ENCODE assay signal across 3 cellular contexts in the genomic region with DNA sequence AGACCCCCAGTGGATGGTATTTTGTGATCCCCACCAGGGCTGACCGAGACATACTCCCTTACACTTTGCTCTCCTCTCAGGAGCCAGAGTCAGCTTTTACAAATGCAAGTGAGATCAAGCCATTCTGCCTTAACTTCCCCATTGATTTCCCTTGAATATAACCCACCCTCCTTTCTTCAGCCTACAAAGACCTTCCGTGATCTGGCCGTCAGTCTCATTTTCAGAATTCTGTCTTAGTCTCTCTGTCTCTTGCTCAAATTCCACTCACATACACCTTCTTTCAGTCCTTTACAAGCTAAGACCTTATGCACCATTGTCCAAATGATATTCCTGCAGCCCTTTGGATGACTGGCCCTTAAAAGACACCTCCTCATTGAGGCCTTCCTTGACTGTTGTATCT.
TF ChIP-seq lines count a peak whose summit lies in the region.

No MANE protein-coding gene starts in this region.

TF ChIP-seq in SK-N-SH treated with all-trans-retinoic acid at 6 μM for 48 hours, 23 proteins besides CTCF, POLR2A, EP300 and RAD21:
- peak; percentile 91 for TF ChIP-seq ZNF70 (CRISPR knock-in tag; IDR thresholded peaks at IDR 0.05)
- TF ChIP-seq GLIS3 (CRISPR knock-in tag; IDR thresholded peaks at IDR 0.05): no peak
- no peak for TF ChIP-seq POU6F1 (CRISPR knock-in tag; IDR thresholded peaks at IDR 0.05; ENCODE audit: borderline replicate concordance, low read depth)
- TF ChIP-seq ZFP30 (CRISPR knock-in tag; IDR thresholded peaks at IDR 0.05): no peak
- no peak for TF ChIP-seq OSR1 (CRISPR knock-in tag; IDR thresholded peaks at IDR 0.05)
- no peak for TF ChIP-seq PPARA (CRISPR knock-in tag; IDR thresholded peaks at IDR 0.05; ENCODE audit: borderline replicate concordance)
TF ChIP-seq in SK-N-SH treated with all-trans-retinoic acid at 6 μM for 48 hours: peak in this region for 1.

TF ChIP-seq in SK-N-SH, 30 proteins besides CTCF, POLR2A, EP300 and RAD21:
- no peak for TF ChIP-seq PBX3 (IDR thresholded peaks at IDR 0.05)
- no peak for TF ChIP-seq TAF1 (IDR thresholded peaks at IDR 0.05; ENCODE audit: borderline replicate concordance, low read depth, low read length)
- TF ChIP-seq NRF1 (IDR thresholded peaks at IDR 0.05; ENCODE audit: low read depth, low read length): no peak
- TF ChIP-seq YY1 (IDR thresholded peaks at IDR 0.05; ENCODE audit: low read depth): no peak
- TF ChIP-seq MEF2A (IDR thresholded peaks at IDR 0.05; ENCODE audit: borderline replicate concordance, low read depth): no peak
- no peak for TF ChIP-seq RXRA (IDR thresholded peaks at IDR 0.05; ENCODE audit: borderline replicate concordance, low read depth)
- TF ChIP-seq REST (IDR thresholded peaks at IDR 0.05; ENCODE audit: low read depth, low read length): no peak
- no peak for TF ChIP-seq FOSL2 (IDR thresholded peaks at IDR 0.05; ENCODE audit: borderline replicate concordance, low read depth)
- no peak for TF ChIP-seq TEAD4 (IDR thresholded peaks at IDR 0.05; ENCODE audit: borderline replicate concordance, insufficient read depth)
- TF ChIP-seq TCF12 (IDR thresholded peaks at IDR 0.05): no peak
- no peak for TF ChIP-seq RCOR1 (IDR thresholded peaks at IDR 0.05; ENCODE audit: low read length)

TF ChIP-seq in H1, 55 proteins besides CTCF, POLR2A, EP300 and RAD21:
- no peak for TF ChIP-seq ZNF274 (IDR thresholded peaks at IDR 0.05; ENCODE audit: borderline replicate concordance, extremely low read depth, low read length)
- TF ChIP-seq RNF2 (IDR thresholded peaks at IDR 0.05; ENCODE audit: borderline replicate concordance, low read depth, low read length, missing control alignments, poor library complexity, severe bottlenecking): no peak
TF ChIP-seq in H1: peak in this region for 0.
